Comparison of ENCODE assay signal across 8 cellular contexts in the genomic region with DNA sequence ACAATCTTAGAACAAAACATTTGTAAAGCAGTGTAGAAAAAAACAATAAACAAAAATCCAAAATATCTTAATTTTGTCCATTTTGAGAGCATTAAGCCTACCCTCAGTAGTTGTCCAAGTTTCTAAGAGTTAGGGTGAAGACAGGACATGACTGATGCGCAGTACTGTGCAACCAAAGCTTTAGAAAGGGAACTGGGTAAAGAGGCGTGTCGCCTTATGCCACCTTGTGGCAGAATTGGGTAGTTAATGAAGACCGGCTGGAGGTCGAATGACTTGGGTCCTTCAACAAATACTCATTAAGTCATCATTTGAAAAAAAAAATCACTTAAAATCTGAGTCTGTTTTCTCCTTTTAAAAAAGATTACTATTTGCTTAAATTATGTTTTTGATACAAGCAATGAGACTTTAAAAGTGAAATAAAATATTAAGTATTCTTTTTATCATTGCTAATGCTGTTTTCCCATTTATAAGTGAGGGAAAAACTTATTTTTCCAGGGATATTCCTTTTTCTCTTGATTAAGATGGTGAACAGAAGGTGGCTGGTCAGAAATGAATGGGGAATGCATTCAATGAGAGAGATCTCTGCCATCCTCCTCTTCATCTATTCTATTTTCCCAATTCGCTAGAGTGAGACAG. TPM values are rescaled to one million over a fixed set of nuclear protein-coding genes. Genes with fewer than 3 reads are reported as not detected.
DNase-seq lines count a peak whose midpoint lies in the region; ATAC-seq and TF ChIP-seq lines count a peak whose summit lies in the region.

No MANE protein-coding gene starts in this region.

- DNase-seq in Ammon's horn (ENCODE audit: low spot score) (peak; percentile 89), NCI-H446 (lab: John Stamatoyannopoulos, UW) (peak; percentile 37 to 73), cerebellum (ENCODE audit: low spot score) (peak; percentile 79)
- peak; percentile 51 for DNase-seq in activated CD4-positive, CD25-positive, alpha-beta regulatory T cell treated with anti-CD3 and anti-CD28 coated beads, Interleukin-2, amount 50 U/mL, for 16 hours (ENCODE audit: low read depth, low spot score)
- DNase-seq in stimulated activated CD8-positive, alpha-beta memory T cell treated with anti-CD3 and anti-CD28 coated beads, Interleukin-12 subunit alpha, Interleukin-12 subunit beta, amount 100 ng/mL, for 1 hour (ENCODE audit: low read depth) = peak; percentile 51

- peak; percentile 77 for TF ChIP-seq CTCF in liver (IDR thresholded peaks at IDR 0.05; ENCODE audit: low read depth, low read length, missing input control)

- ATAC-seq in GM19035 (IDR thresholded peaks at IDR 0.05; ENCODE audit: unreplicated experiment) = peak; percentile 48
- ATAC-seq in HG03196 (IDR thresholded peaks at IDR 0.05; ENCODE audit: unreplicated experiment) = peak; percentile 41

- TF ChIP-seq RAD21 in liver (IDR thresholded peaks at IDR 0.05) = peak; percentile 87 to 93

- no peak overlapping the region for H3K27ac ChIP-seq in liver (ENCODE audit: low read depth in 1 of 2, low read length in 2 of 2)

- no peaks in the 10 kb centered on the region for H3K9me3 ChIP-seq in liver (ENCODE audit: control insufficient read depth in 4 of 4, low read length in 3 of 4)

- no peaks in the 10 kb centered on the region for H3K27me3 ChIP-seq in liver (ENCODE audit: control insufficient read depth in 4 of 4, insufficient read depth in 4 of 4, low read length in 3 of 4)

- H3K36me3 ChIP-seq in liver (ENCODE audit: control insufficient read depth in 4 of 4, insufficient read depth in 3 of 4, low read depth in 1 of 4, low read length in 3 of 4) = no peaks in the 10 kb centered on the region

- no peak overlapping the region for H3K4me3 ChIP-seq in liver (ENCODE audit: low read depth in 1 of 3, low read length in 3 of 3)

- 17% methylated on average over 6 of the region's 6 CpGs for WGBS in liver

- peaks cover 0 to 8% (median 6%) of the 10 kb centered on the region in 4 donors for H3K4me1 ChIP-seq in liver (ENCODE audit: control insufficient read depth in 4 of 4, insufficient read depth in 4 of 4, low read length in 3 of 4)

- H3K9ac ChIP-seq in liver (ENCODE audit: low read depth in 1 of 2, low read length in 2 of 2) = no peak overlapping the region

TF ChIP-seq in liver, 16 proteins besides CTCF, POLR2A, EP300 and RAD21:
- TF ChIP-seq HNF4A (conservative IDR thresholded peaks at IDR 0.05) (no peak), JUND (IDR thresholded peaks at IDR 0.05) (no peak), GABPA (IDR thresholded peaks at IDR 0.05 in 1 of 2, conservative IDR thresholded peaks at IDR 0.05 in 1 of 2) (no peak)
- TF ChIP-seq, protein P1, sequence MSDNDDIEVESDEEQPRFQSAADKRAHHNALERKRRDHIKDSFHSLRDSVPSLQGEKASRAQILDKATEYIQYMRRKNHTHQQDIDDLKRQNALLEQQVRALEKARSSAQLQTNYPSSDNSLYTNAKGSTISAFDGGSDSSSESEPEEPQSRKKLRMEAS (IDR thresholded peaks at IDR 0.05) = no peak

RNA-seq across cellular contexts. Expression of gene RNF20, which starts 3.5 kb away (rescaled TPM):
- total RNA-seq in cerebellum (26.7 TPM), liver (10 to 100 TPM; 12.7 to 13.9 TPM)
- polyA plus RNA-seq in liver = 1 to 10 TPM; 8.3 to 9.1 TPM
